In genomic region chr11:64334764-64335741, GRCh38 we compare ENCODE assay signal across 1 cellular context.
TF ChIP-seq lines count a peak whose summit lies in the region.

No MANE protein-coding gene starts in this region.

TF ChIP-seq in HepG2, 621 proteins besides CTCF, POLR2A, EP300 and RAD21:
- TF ChIP-seq NR0B2 (CRISPR knock-in tag; IDR thresholded peaks at IDR 0.05) (no peak), XRCC5 (optimal IDR thresholded peaks at IDR 0.05; ENCODE audit: low read length) (peak; percentile 38), PHB2 (IDR thresholded peaks at IDR 0.05; ENCODE audit: partially characterized antibody) (no peak), SOX13 (IDR thresholded peaks at IDR 0.05) (no peak), SOX13 (CRISPR knock-in tag; conservative IDR thresholded peaks at IDR 0.05 in 1 of 2, IDR thresholded peaks at IDR 0.05 in 1 of 2) (no peak), MTF1 (CRISPR knock-in tag; IDR thresholded peaks at IDR 0.05) (no peak), SAP130 (CRISPR knock-in tag; IDR thresholded peaks at IDR 0.05; ENCODE audit: low read depth) (peak; percentile 65), MAZ (IDR thresholded peaks at IDR 0.05; ENCODE audit: borderline replicate concordance, low read depth, low read length) (0 out of 2 replicates have a peak, but pooled peaks have one; percentile 24), MAZ (CRISPR knock-in tag; IDR thresholded peaks at IDR 0.05; ENCODE audit: low read depth) (no peak), TEAD3 (CRISPR knock-in tag; optimal IDR thresholded peaks at IDR 0.05; ENCODE audit: borderline replicate concordance) (peak; percentile 34), PLSCR1 (CRISPR knock-in tag; IDR thresholded peaks at IDR 0.05; ENCODE audit: borderline replicate concordance) (no peak), HDAC2 (CRISPR knock-in tag; IDR thresholded peaks at IDR 0.05) (no peak), ZNF280B (CRISPR knock-in tag; IDR thresholded peaks at IDR 0.05; ENCODE audit: borderline replicate concordance) (no peak), SPEN (CRISPR knock-in tag; IDR thresholded peaks at IDR 0.05; ENCODE audit: low read depth) (no peak), MAFF (IDR thresholded peaks at IDR 0.05; ENCODE audit: low read depth, low read length) (peak; percentile 6; the same call in 1 of the 2 replicates), CEBPG (CRISPR knock-in tag; IDR thresholded peaks at IDR 0.05) (peak; percentile 79), ZNF34 (CRISPR knock-in tag; IDR thresholded peaks at IDR 0.05; ENCODE audit: borderline replicate concordance) (no peak), HNRNPUL1 (IDR thresholded peaks at IDR 0.05; ENCODE audit: low read depth, low read length) (no peak), ZNF770 (CRISPR knock-in tag; IDR thresholded peaks at IDR 0.05) (peak; percentile 39; the same call in 1 of the 2 replicates), CEBPB (IDR thresholded peaks at IDR 0.05; ENCODE audit: borderline replicate concordance, low read depth, low read length) (peak; percentile 94), ZNF224 (CRISPR knock-in tag; IDR thresholded peaks at IDR 0.05) (no peak), ETV5 (CRISPR knock-in tag; IDR thresholded peaks at IDR 0.05; ENCODE audit: borderline replicate concordance) (peak; percentile 15; the same call in 1 of the 2 replicates), YEATS2 (CRISPR knock-in tag; IDR thresholded peaks at IDR 0.05; ENCODE audit: borderline replicate concordance) (0 out of 2 replicates have a peak, but pooled peaks have one; percentile 29), NR2C2 (CRISPR knock-in tag; IDR thresholded peaks at IDR 0.05; ENCODE audit: borderline replicate concordance) (no peak), TFAP4 (IDR thresholded peaks at IDR 0.05; ENCODE audit: borderline replicate concordance, low read depth) (peak; percentile 60; the same call in 1 of the 2 replicates), RARA (CRISPR knock-in tag; IDR thresholded peaks at IDR 0.05) (0 out of 2 replicates have a peak, but pooled peaks have one; percentile 13), MED13 (CRISPR knock-in tag; IDR thresholded peaks at IDR 0.05) (no peak), ZXDC (CRISPR knock-in tag; IDR thresholded peaks at IDR 0.05) (peak; percentile 95), FOSL2 (CRISPR knock-in tag; IDR thresholded peaks at IDR 0.05) (peak; percentile 95), SP5 (CRISPR knock-in tag; IDR thresholded peaks at IDR 0.05; ENCODE audit: borderline replicate concordance, low read depth) (0 out of 2 replicates have a peak, but pooled peaks have one; percentile 12), ZBTB39 (CRISPR knock-in tag; IDR thresholded peaks at IDR 0.05) (no peak), FOSL1 (CRISPR knock-in tag; IDR thresholded peaks at IDR 0.05; ENCODE audit: borderline replicate concordance) (peak; percentile 46; the same call in 1 of the 2 replicates), ZBTB43 (CRISPR knock-in tag; conservative IDR thresholded peaks at IDR 0.05) (no peak), SIN3A (IDR thresholded peaks at IDR 0.05; ENCODE audit: borderline replicate concordance, low read depth, low read length) (no peak), HOXD1 (CRISPR knock-in tag; IDR thresholded peaks at IDR 0.05) (no peak), ZNF484 (CRISPR knock-in tag; IDR thresholded peaks at IDR 0.05; ENCODE audit: borderline replicate concordance, low read depth) (no peak), ZNF121 (CRISPR knock-in tag; IDR thresholded peaks at IDR 0.05) (peak; percentile 86; the same call in 1 of the 2 replicates), CREB1 (IDR thresholded peaks at IDR 0.05) (0 out of 2 replicates have a peak, but pooled peaks have one; percentile 26), CREB1 (CRISPR knock-in tag; IDR thresholded peaks at IDR 0.05) (no peak), UBTF (CRISPR knock-in tag; IDR thresholded peaks at IDR 0.05) (no peak), ZSCAN12 (CRISPR knock-in tag; IDR thresholded peaks at IDR 0.05) (no peak), PAXIP1 (CRISPR knock-in tag; conservative IDR thresholded peaks at IDR 0.05) (no peak), SCMH1 (CRISPR knock-in tag; IDR thresholded peaks at IDR 0.05; ENCODE audit: borderline replicate concordance) (no peak)
TF ChIP-seq in HepG2: peak in this region for 18.
